ENCODE assay signal across 9 cellular contexts in the genomic region with DNA sequence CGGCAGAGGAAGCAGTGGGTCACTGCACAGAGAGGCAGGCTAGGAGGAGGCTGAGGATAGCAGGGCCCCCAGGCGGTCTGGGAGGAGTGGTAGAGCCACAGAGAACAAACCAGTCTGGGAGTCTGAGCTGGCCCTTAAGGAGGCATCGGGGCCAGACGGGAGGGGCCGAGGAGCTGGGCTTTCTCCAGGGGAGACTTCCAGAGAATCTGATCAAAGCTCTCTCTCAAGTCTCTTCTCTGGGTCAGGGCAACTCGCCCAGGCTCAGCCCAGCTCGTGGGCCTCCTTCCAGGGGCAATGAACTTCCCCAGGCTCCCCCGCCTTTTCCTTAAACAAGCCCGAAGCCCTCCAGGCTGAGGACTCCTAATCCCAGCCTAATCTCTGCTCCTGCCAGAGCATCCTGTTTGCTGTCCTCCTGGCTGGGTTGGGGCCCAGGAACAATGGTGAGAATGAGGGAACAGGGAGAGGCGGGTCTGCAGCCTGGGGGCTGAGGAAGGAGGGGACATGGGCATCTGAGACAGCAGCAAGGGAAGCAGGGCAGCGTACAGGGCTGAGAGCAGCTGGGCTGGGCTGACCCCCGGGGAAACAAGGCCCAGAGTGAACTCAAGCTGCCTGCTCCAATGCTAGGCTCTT.
DNase-seq lines count a peak whose midpoint lies in the region; ATAC-seq and TF ChIP-seq lines count a peak whose summit lies in the region.
"Had no signal": no experiment of that assay in that cellular context is flagged by ENCODE, and none has a peak within 500 bp of the region (broad histone marks: within the 10 kb centered on the region; RNA-seq: fewer than 3 reads in every experiment).

No MANE protein-coding gene starts in this region.

- no peaks in the 10 kb centered on the region for H3K79me1 ChIP-seq in mesendoderm (ENCODE audit: low read length)

- no peak overlapping the region for H3K4me2 ChIP-seq in mesendoderm (ENCODE audit: low read length)

- H4K5ac ChIP-seq in mesendoderm (ENCODE audit: low read length): no peak overlapping the region

- H3K4me3 ChIP-seq in esophagus squamous epithelium (no peak overlapping the region), mesendoderm (ENCODE audit: low read length) (no peak overlapping the region), upper lobe of left lung (no peak overlapping the region)

- H3K56ac ChIP-seq in mesendoderm (ENCODE audit: low read length): peak overlapping the region; percentile 30

- no peak overlapping the region for H2BK15ac ChIP-seq in mesendoderm (replicated peaks; ENCODE audit: low read depth)

- TF ChIP-seq EP300 in upper lobe of left lung (IDR thresholded peaks at IDR 0.05): no peak

- DNase-seq in SIG-M5 treated with dmso at 0.1 percent for 504 hours (lab: John Stamatoyannopoulos, UW; ENCODE audit: unreplicated experiment): peak; percentile 13
- DNase-seq in SIG-M5 (lab: John Stamatoyannopoulos, UW): no peak
- DNase-seq in esophagus squamous epithelium (lab: John Stamatoyannopoulos, UW): no peak
- DNase-seq in mesendoderm: peak; percentile 92
- DNase-seq in upper lobe of left lung: peak; percentile 20 to 81
- DNase-seq in NCI-H187 treated with DMSO at 0.1 percent for 48 hours (lab: John Stamatoyannopoulos, UW): no peak
- DNase-seq in OCI-M1 (lab: John Stamatoyannopoulos, UW): no peak
- DNase-seq: NCI-H1092 treated with DMSO at 0.1 percent for 48 hours had no signal

- H3K4ac ChIP-seq in mesendoderm (ENCODE audit: low read depth, low read length): no peak overlapping the region

- no peak overlapping the region for H2AK5ac ChIP-seq in mesendoderm (ENCODE audit: low read length)

- no peak overlapping the region for H2BK5ac ChIP-seq in mesendoderm (ENCODE audit: low read length)

- H3K18ac ChIP-seq in mesendoderm (ENCODE audit: low read length): no peak overlapping the region

- H3K27ac ChIP-seq in esophagus squamous epithelium (peak overlapping the region in 3 of 4 donors; percentile 32 to 58 (median 42)), mesendoderm (ENCODE audit: low read depth, low read length) (peak overlapping the region; percentile 38), upper lobe of left lung (peak overlapping the region in 3 of 4 donors; percentile 5 to 19 (median 8))

- peak overlapping the region; percentile 29 for H3K23ac ChIP-seq in mesendoderm (ENCODE audit: low read length)

- TF ChIP-seq CTCF in esophagus squamous epithelium (IDR thresholded peaks at IDR 0.05) (no peak), upper lobe of left lung (IDR thresholded peaks at IDR 0.05) (no peak)

- H3K27me3 ChIP-seq in esophagus squamous epithelium (no peaks in the 10 kb centered on the region), mesendoderm (ENCODE audit: insufficient read depth, low read length, poor library complexity) (no peaks in the 10 kb centered on the region), upper lobe of left lung (no peaks in the 10 kb centered on the region)

- intact Hi-C loops in esophagus squamous epithelium (cut with DNase I): no loop called here

- H3K9me3 ChIP-seq in esophagus squamous epithelium (no peaks in the 10 kb centered on the region), upper lobe of left lung (peaks cover 0 to 6% (median 3%) of the 10 kb centered on the region in 4 donors)

- TF ChIP-seq POLR2A in esophagus squamous epithelium (IDR thresholded peaks at IDR 0.05) (no peak), upper lobe of left lung (IDR thresholded peaks at IDR 0.05) (no peak)

- H3K79me2 ChIP-seq in mesendoderm (ENCODE audit: control insufficient read depth, insufficient read depth, low read length): no peaks in the 10 kb centered on the region

- ATAC-seq in upper lobe of left lung (ENCODE audit: low FRiP score in 2 of 2) (peak; percentile 23 to 85), HG02870 (IDR thresholded peaks at IDR 0.05; ENCODE audit: unreplicated experiment) (no peak)

- H2BK120ac ChIP-seq in mesendoderm (ENCODE audit: low read depth, low read length): no peak overlapping the region

- no peak overlapping the region for H4K8ac ChIP-seq in mesendoderm (ENCODE audit: low read depth, low read length)

- H3K36me3 ChIP-seq in esophagus squamous epithelium (no peaks in the 10 kb centered on the region), mesendoderm (ENCODE audit: control insufficient read depth, insufficient read depth, low read length) (no peaks in the 10 kb centered on the region), upper lobe of left lung (no peaks in the 10 kb centered on the region)

- WGBS in esophagus squamous epithelium, 2 donors: 13 to 16% methylated on average over 4 to 8 of the region's 12 CpGs
- no CpG with 5 or more reads among the region's 12 CpGs for WGBS in mesendoderm (ENCODE audit: extremely low coverage, insufficient coverage, low lambda C conversion rate)
- WGBS in upper lobe of left lung, 2 donors: 41 to 59% methylated on average over 3 to 12 of the region's 12 CpGs

- H3K9ac ChIP-seq in mesendoderm (ENCODE audit: low read length): no peak overlapping the region

- peaks cover 3 to 24% (median 13%) of the 10 kb centered on the region in 3 donors for H3K4me1 ChIP-seq in esophagus squamous epithelium
- H3K4me1 ChIP-seq in mesendoderm (ENCODE audit: control insufficient read depth, low read depth, low read length): peaks cover 3% of the 10 kb centered on the region
- peaks cover 0 to 9% (median 2%) of the 10 kb centered on the region in 4 donors for H3K4me1 ChIP-seq in upper lobe of left lung

Comparison
In these comparisons a context has a peak if more than half of its experiments do, and no peak if none do; other contexts are left out.
1. DNase-seq: peak in SIG-M5 treated with dmso at 0.1 percent for 504 hours (single experiment), mesendoderm (single experiment) and upper lobe of left lung (2 of 2); none in SIG-M5 (single experiment), esophagus squamous epithelium (single experiment), NCI-H187 treated with DMSO at 0.1 percent for 48 hours (single experiment) and OCI-M1 (single experiment).
2. Peak in every context shown above with its lines, with median percentiles within 50 percentile points of each other: H3K27ac ChIP-seq.